19 cellular contexts compared by ENCODE assay signal in the genomic region with DNA sequence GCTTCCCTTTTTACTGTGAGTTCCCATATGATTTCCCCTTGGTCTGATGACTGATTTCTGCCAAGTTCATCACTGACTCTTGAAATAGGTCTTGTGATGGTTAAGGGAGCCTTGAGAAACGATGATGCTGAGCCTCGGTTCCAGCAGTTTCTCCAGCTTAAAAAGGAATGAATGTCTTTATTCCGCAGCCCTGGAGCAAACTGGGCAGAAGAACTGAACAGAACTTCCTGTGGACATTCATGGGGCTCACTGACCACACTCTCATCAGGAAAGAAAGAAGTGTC. TPM values are rescaled to one million over a fixed set of nuclear protein-coding genes. Genes with fewer than 3 reads are reported as not detected.
A peak's percentile ranks its signal among the peaks of the same experiment; 100 is the strongest.
DNase-seq lines count a peak whose midpoint lies in the region.
"Had no signal": no experiment of that assay in that cellular context is flagged by ENCODE, and none has a peak within 500 bp of the region (broad histone marks: within the 10 kb centered on the region; RNA-seq: fewer than 3 reads in every experiment).

No MANE protein-coding gene starts in this region.

- peaks cover 7 to 13% (median 11%) of the 10 kb centered on the region in 3 donors for H3K4me1 ChIP-seq in skeletal muscle tissue (ENCODE audit: control insufficient read depth in 3 of 3, insufficient read depth in 3 of 3, low read length in 3 of 3)

- peak overlapping the region; percentile 20 for H3K27ac ChIP-seq in skeletal muscle tissue (ENCODE audit: low read depth, low read length)

- no peak overlapping the region for H3K9ac ChIP-seq in skeletal muscle tissue (ENCODE audit: low read depth in 1 of 3, low read length in 3 of 3)
- H3K9ac ChIP-seq: SK-N-SH had no signal

- H3K36me3 Mint-ChIP-seq in T-helper 2 cell treated with Interferon-gamma antibody and Interleukin-4, amounts not matched to agents 5 μg/mL and 100 μg/mL, for 36 hours (ENCODE audit: low read depth), result peaks cover 18% of the 10 kb centered on the region
- H3K36me3 Mint-ChIP-seq: activated naive CD4-positive, alpha-beta T cell treated with anti-CD3 and anti-CD28 coated beads, Interleukin-2, amount 50 U/mL, for 24 hours had no signal

- no peak overlapping the region for H3K4me3 ChIP-seq in skeletal muscle tissue (ENCODE audit: low read length in 3 of 3)
- H3K4me3 ChIP-seq: lung, psoas muscle had no signal

- H3K27me3 Mint-ChIP-seq in T-helper 2 cell treated with Interferon-gamma antibody and Interleukin-4, amounts not matched to agents 5 μg/mL and 100 μg/mL, for 36 hours (ENCODE audit: low read depth), result no peaks in the 10 kb centered on the region

- no peak overlapping the region for H3K4me3 Mint-ChIP-seq in T-helper 2 cell treated with Interferon-gamma antibody and Interleukin-4, amounts not matched to agents 5 μg/mL and 100 μg/mL, for 36 hours
- H3K4me3 Mint-ChIP-seq: activated CD4-positive, alpha-beta T cell treated with anti-CD3 and anti-CD28 coated beads, Interleukin-2, amount 10 ng/mL, durations not matched to agents 7 days and 5 days; activated naive CD4-positive, alpha-beta T cell treated with anti-CD3 and anti-CD28 coated beads, Interleukin-2, amount 50 U/mL, for 24 hours; nephron; stimulated activated naive CD8-positive, alpha-beta T cell treated with anti-CD3 and anti-CD28 coated beads, Interleukin-15, Interleukin-2, amounts not matched to agents 100 ng/mL and 50 ng/mL, for 24 hours had no signal

- peaks cover 3 to 29% (median 10%) of the 10 kb centered on the region in 3 donors for H3K36me3 ChIP-seq in skeletal muscle tissue (ENCODE audit: control insufficient read depth in 3 of 3, insufficient read depth in 3 of 3, low read length in 3 of 3)

- no peaks in the 10 kb centered on the region for H3K9me3 ChIP-seq in skeletal muscle tissue (ENCODE audit: control insufficient read depth in 3 of 3, low read length in 3 of 3)
- H3K9me3 ChIP-seq: SK-N-SH had no signal

- no peak overlapping the region for H3K27ac Mint-ChIP-seq in T-helper 2 cell treated with Interferon-gamma antibody and Interleukin-4, amounts not matched to agents 5 μg/mL and 100 μg/mL, for 36 hours
- H3K27ac Mint-ChIP-seq: activated CD4-positive, alpha-beta T cell treated with anti-CD3 and anti-CD28 coated beads, Interleukin-2, amount 10 ng/mL, durations not matched to agents 7 days and 5 days; nephron; stimulated activated naive CD8-positive, alpha-beta T cell treated with anti-CD3 and anti-CD28 coated beads, Interleukin-15, Interleukin-2, amounts not matched to agents 100 ng/mL and 50 ng/mL, for 24 hours had no signal

- peaks cover 12% of the 10 kb centered on the region for H3K9me3 Mint-ChIP-seq in T-helper 2 cell treated with Interferon-gamma antibody and Interleukin-4, amounts not matched to agents 5 μg/mL and 100 μg/mL, for 36 hours
- H3K9me3 Mint-ChIP-seq: activated naive CD4-positive, alpha-beta T cell treated with anti-CD3 and anti-CD28 coated beads, Interleukin-2, amount 50 U/mL, for 24 hours had no signal

- H3K4me1 Mint-ChIP-seq in T-helper 2 cell treated with Interferon-gamma antibody and Interleukin-4, amounts not matched to agents 5 μg/mL and 100 μg/mL, for 36 hours (ENCODE audit: low read depth), result peaks cover 4% of the 10 kb centered on the region
- H3K4me1 Mint-ChIP-seq: activated naive CD4-positive, alpha-beta T cell treated with anti-CD3 and anti-CD28 coated beads, Interleukin-2, amount 50 U/mL, for 24 hours had no signal

- DNase-seq in CD1c-positive myeloid dendritic cell (ENCODE audit: extremely low spot score) (peak; percentile 93), NOMO-1 treated with dmso at 0.1 percent for 144 hours (lab: John Stamatoyannopoulos, UW; ENCODE audit: unreplicated experiment) (peak; percentile 46), globus pallidus (ENCODE audit: low spot score) (peak; percentile 48), activated gamma-delta T cell (lab: John Stamatoyannopoulos, UW) (no peak)
- DNase-seq in activated CD8-positive, alpha-beta memory T cell treated with anti-CD3 and anti-CD28 coated beads, Interleukin-2, amount 50 U/mL, for 48 hours, result no peak
- DNase-seq in T-helper 2 cell treated with Interferon-gamma antibody and Interleukin-4, amounts not matched to agents 5 μg/mL and 100 μg/mL, for 36 hours (ENCODE audit: low spot score), result no peak
- DNase-seq in activated effector memory CD4-positive, alpha-beta T cell treated with anti-CD3 and anti-CD28 coated beads, Interleukin-2, amount 50 U/mL, for 16 hours, result no peak
- DNase-seq: activated CD4-positive, alpha-beta T cell treated with anti-CD3 and anti-CD28 coated beads, Interleukin-2, amount 10 ng/mL, durations not matched to agents 7 days and 5 days; NCI-H526; PC-3; psoas muscle; SK-N-SH had no signal

- H3K27me3 ChIP-seq in skeletal muscle tissue (ENCODE audit: control insufficient read depth in 3 of 3, insufficient read depth in 3 of 3, low read length in 3 of 3), result no peaks in the 10 kb centered on the region

RNA-seq across cellular contexts. Expression of a gene that starts 29.3 kb away (rescaled TPM):
- total RNA-seq in skeletal muscle tissue, result not detected
- total RNA-seq: activated CD4-positive, alpha-beta T cell treated with anti-CD3 and anti-CD28 coated beads, Interleukin-2, amount 10 ng/mL, durations not matched to agents 7 days and 5 days; dermis microvascular lymphatic vessel endothelial cell; esophagus mucosa; lung; PC-3; psoas muscle had no signal

Comparison
In these comparisons a context has a peak if more than half of its experiments do, and no peak if none do; other contexts are left out.
1. DNase-seq: peak in CD1c-positive myeloid dendritic cell (single experiment), NOMO-1 treated with dmso at 0.1 percent for 144 hours (single experiment) and globus pallidus (single experiment); none in activated CD8-positive, alpha-beta memory T cell treated with anti-CD3 and anti-CD28 coated beads, Interleukin-2, amount 50 U/mL, for 48 hours (single experiment), T-helper 2 cell treated with Interferon-gamma antibody and Interleukin-4, amounts not matched to agents 5 μg/mL and 100 μg/mL, for 36 hours (single experiment), activated gamma-delta T cell (single experiment) and activated effector memory CD4-positive, alpha-beta T cell treated with anti-CD3 and anti-CD28 coated beads, Interleukin-2, amount 50 U/mL, for 16 hours (single experiment).